8 cellular contexts compared by ENCODE assay signal in the genomic region with DNA sequence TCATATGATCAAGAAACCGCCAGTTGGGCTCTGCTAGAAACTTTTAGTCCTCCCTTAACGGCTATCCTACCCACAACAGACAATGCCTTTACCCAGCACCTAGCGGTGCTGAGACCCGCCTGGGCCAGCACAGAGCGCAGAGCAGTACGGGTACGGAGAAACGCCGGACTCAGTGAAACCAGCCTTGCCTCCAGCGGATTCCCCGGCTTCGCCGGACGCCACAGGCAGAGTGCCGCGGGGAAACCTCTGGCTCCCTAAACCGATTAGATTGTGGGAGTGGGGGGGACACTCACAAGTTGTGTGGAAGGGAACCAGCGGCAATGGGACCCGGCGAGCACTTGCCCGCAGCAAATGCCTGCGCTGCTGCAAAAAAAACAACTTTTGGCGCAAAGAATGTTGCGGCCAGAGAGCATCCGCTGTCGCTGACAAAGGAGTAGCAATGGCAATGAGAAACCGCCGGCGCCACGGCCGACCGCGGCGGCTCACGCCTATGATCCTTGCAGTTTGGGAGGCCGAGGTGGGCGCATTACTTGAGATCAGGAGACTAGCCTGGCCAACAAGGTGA.
DNase-seq lines count a peak whose midpoint lies in the region; ATAC-seq, FAIRE-seq and TF ChIP-seq lines count a peak whose summit lies in the region.

No MANE protein-coding gene starts in this region.

- peaks cover 47% of the 10 kb centered on the region for H3K4me1 ChIP-seq in mononuclear cell (ENCODE audit: insufficient read depth, low read length)

- no peaks in the 10 kb centered on the region for H3K27me3 Mint-ChIP-seq in T-cell
- no peaks in the 10 kb centered on the region for H3K27me3 Mint-ChIP-seq in stimulated activated naive CD8-positive, alpha-beta T cell treated with anti-CD3 and anti-CD28 coated beads, Interleukin-15, amount 100 ng/mL, for 72 hours

- H3K4me3 Mint-ChIP-seq in T-cell = peak overlapping the region; percentile 96 to 98 (median 98)
- peak overlapping the region; percentile 91 to 98 for H3K4me3 Mint-ChIP-seq in stimulated activated naive CD8-positive, alpha-beta T cell treated with anti-CD3 and anti-CD28 coated beads, Interleukin-15, amount 100 ng/mL, for 72 hours

- CTCF ChIA-PET in T-cell (lab: Charles Lee) = interaction anchor here (0.7 to 5.2 kb wide), 5 partner anchors 39 to 888 kb away, joined by 3 to 64 read pairs (median 5); no protein-coding TSS in a partner anchor

- TF ChIP-seq CTCF in astrocyte of the spinal cord (IDR thresholded peaks at IDR 0.05; ENCODE audit: low read depth, low read length) = no peak

- peaks cover 34 to 45% (median 40%) of the 10 kb centered on the region in 3 donors for H3K4me1 Mint-ChIP-seq in T-cell
- peaks cover 24% of the 10 kb centered on the region for H3K4me1 Mint-ChIP-seq in stimulated activated naive CD8-positive, alpha-beta T cell treated with anti-CD3 and anti-CD28 coated beads, Interleukin-15, amount 100 ng/mL, for 72 hours

- POLR2A ChIA-PET in T-cell (lab: Charles Lee) = interaction anchor here (0.6 to 4.5 kb wide), 10 partner anchors 37 to 169 kb away, joined by 3 to 70 read pairs (median 6); a partner anchor contains a TSS

- peaks cover 11% of the 10 kb centered on the region for H3K36me3 Mint-ChIP-seq in T-cell

- peaks cover 0 to 15% (median 7%) of the 10 kb centered on the region in 3 donors for H3K9me3 Mint-ChIP-seq in T-cell
- peaks cover 0 to 11% of the 10 kb centered on the region in 2 donors for H3K9me3 Mint-ChIP-seq in stimulated activated naive CD8-positive, alpha-beta T cell treated with anti-CD3 and anti-CD28 coated beads, Interleukin-15, amount 100 ng/mL, for 72 hours

- peak overlapping the region; percentile 45 for H3K4me3 ChIP-seq in astrocyte of the spinal cord (ENCODE audit: low read depth, low read length)
- H3K4me3 ChIP-seq in mononuclear cell (ENCODE audit: low read length) = peak overlapping the region; percentile 63

- no peaks in the 10 kb centered on the region for H3K9me3 ChIP-seq in mononuclear cell (ENCODE audit: low read depth, low read length)

- peak; percentile 14 for ATAC-seq in HG02981 (IDR thresholded peaks at IDR 0.05; ENCODE audit: unreplicated experiment)
- peak; percentile 34 to 45 (median 40) for ATAC-seq in T-cell (replicated peaks in 1 of 4)
- peak; percentile 70 for ATAC-seq in stimulated activated naive CD8-positive, alpha-beta T cell treated with anti-CD3 and anti-CD28 coated beads, Interleukin-15, amount 100 ng/mL, for 72 hours

- peak; percentile 77 for DNase-seq in DMS 273 (lab: John Stamatoyannopoulos, UW; ENCODE audit: unreplicated experiment)
- no peak for DNase-seq in DMS 273 treated with DMSO at 0.1 percent for 48 hours (lab: John Stamatoyannopoulos, UW)
- DNase-seq in T-cell = peak; percentile 43 to 73 (median 62)
- peak; percentile 62 for DNase-seq in astrocyte of the spinal cord (ENCODE audit: low read depth, low spot score)
- DNase-seq in stimulated activated naive CD8-positive, alpha-beta T cell treated with anti-CD3 and anti-CD28 coated beads, Interleukin-15, amount 100 ng/mL, for 72 hours = peak; percentile 71 to 77
- no peak for DNase-seq in RCC 7860 (ENCODE audit: low spot score)

- in situ Hi-C loops in astrocyte of the spinal cord (cut with HindIII; ENCODE audit: low sequenced_read_pairs) = no loop called here

- no peak for FAIRE-seq in RCC 7860 (lab: Jason Lieb, UNC)

- no peaks in the 10 kb centered on the region for H3K27me3 ChIP-seq in mononuclear cell (ENCODE audit: insufficient read depth, low read length)

- H3K27ac Mint-ChIP-seq in T-cell = peak overlapping the region; percentile 100
- peak overlapping the region; percentile 99 for H3K27ac Mint-ChIP-seq in stimulated activated naive CD8-positive, alpha-beta T cell treated with anti-CD3 and anti-CD28 coated beads, Interleukin-15, amount 100 ng/mL, for 72 hours

Comparison
In these comparisons a context has a peak if more than half of its experiments do, and no peak if none do; other contexts are left out.
1. DNase-seq: peak in DMS 273 (single experiment), T-cell (34 of 34), astrocyte of the spinal cord (single experiment) and stimulated activated naive CD8-positive, alpha-beta T cell treated with anti-CD3 and anti-CD28 coated beads, Interleukin-15, amount 100 ng/mL, for 72 hours (2 of 2); none in DMS 273 treated with DMSO at 0.1 percent for 48 hours (single experiment) and RCC 7860 (single experiment).
2. ATAC-seq: peak in every context shown above with its lines; median percentile 70 in stimulated activated naive CD8-positive, alpha-beta T cell treated with anti-CD3 and anti-CD28 coated beads, Interleukin-15, amount 100 ng/mL, for 72 hours; 40 in T-cell; 14 in HG02981.